ENCODE assay signal across 1 cellular context in genomic region chr10:102134416-102134815, GRCh38.
TF ChIP-seq lines count a peak whose summit lies in the region.

No MANE protein-coding gene starts in this region.

TF ChIP-seq in HCT116, 20 proteins besides CTCF, POLR2A, EP300 and RAD21 (continued from another document):
- no peak for TF ChIP-seq POLR2AphosphoS5 (IDR thresholded peaks at IDR 0.05; ENCODE audit: low read depth, low read length)
- TF ChIP-seq CBX3 (IDR thresholded peaks at IDR 0.05; ENCODE audit: low read depth): no peak
- TF ChIP-seq SIN3A (IDR thresholded peaks at IDR 0.05; ENCODE audit: low read depth): no peak
- TF ChIP-seq ELF1 (IDR thresholded peaks at IDR 0.05; ENCODE audit: borderline replicate concordance, low read depth): no peak
- TF ChIP-seq EGR1 (IDR thresholded peaks at IDR 0.05; ENCODE audit: low read depth): no peak
- no peak for TF ChIP-seq SP1 (IDR thresholded peaks at IDR 0.05; ENCODE audit: low read depth)
TF ChIP-seq in HCT116: peak in this region for 0.
